8 cellular contexts compared by ENCODE assay signal in genomic region chr1:27831568-27832410, GRCh38. TPM values are rescaled to one million over a fixed set of nuclear protein-coding genes. Genes with fewer than 3 reads are reported as not detected.
DNase-seq lines count a peak whose midpoint lies in the region; ATAC-seq and TF ChIP-seq lines count a peak whose summit lies in the region.

No MANE protein-coding gene starts in this region.

- no peaks in the 10 kb centered on the region for H3K9me3 ChIP-seq in CD4-positive, alpha-beta memory T cell (ENCODE audit: control insufficient read depth in 1 of 2, low read length in 2 of 2)
- H3K9me3 ChIP-seq in MG63, result no peaks in the 10 kb centered on the region

- peaks cover 47% of the 10 kb centered on the region for H3K4me1 ChIP-seq in CD4-positive, alpha-beta memory T cell (ENCODE audit: insufficient read depth, low read length)

- H3K4me3 ChIP-seq in CD4-positive, alpha-beta memory T cell (ENCODE audit: low read length in 2 of 2), result peak overlapping the region; percentile 76 to 84
- H3K4me3 ChIP-seq in MG63, result peak overlapping the region; percentile 90

- CTCF ChIA-PET in CD4-positive, alpha-beta memory T cell (lab: Charles Lee; ENCODE audit: partially characterized antibody), result interaction anchor here (2.0 kb wide), 1 partner anchor 162 kb away, joined by 5 read pairs; no protein-coding TSS in a partner anchor

- H3K27me3 Mint-ChIP-seq in CD4-positive, alpha-beta memory T cell, result no peaks in the 10 kb centered on the region
- H3K27me3 Mint-ChIP-seq in effector memory CD8-positive, alpha-beta T cell, result no peaks in the 10 kb centered on the region
- no peaks in the 10 kb centered on the region for H3K27me3 Mint-ChIP-seq in nephron progenitor cell (ENCODE audit: low read depth, poor library complexity)

- H3K36me3 ChIP-seq in CD4-positive, alpha-beta memory T cell (ENCODE audit: insufficient read depth, low read length), result peaks cover 34% of the 10 kb centered on the region
- peaks cover 39% of the 10 kb centered on the region for H3K36me3 ChIP-seq in MG63

- intact Hi-C loops in CD4-positive, alpha-beta memory T cell (cut with micrococcal nuclease), result loop anchor here (2.0 kb wide), 1 partner anchor 161 kb away; no protein-coding TSS in a partner anchor

- H3K9me3 Mint-ChIP-seq in CD4-positive, alpha-beta memory T cell, result no peaks in the 10 kb centered on the region
- no peaks in the 10 kb centered on the region for H3K9me3 Mint-ChIP-seq in effector memory CD8-positive, alpha-beta T cell
- H3K9me3 Mint-ChIP-seq in nephron progenitor cell, result no peaks in the 10 kb centered on the region

- peak overlapping the region; percentile 73 for H3K27ac ChIP-seq in CD4-positive, alpha-beta memory T cell (ENCODE audit: low read depth, low read length)

- no peak for ATAC-seq in effector memory CD8-positive, alpha-beta T cell (replicated peaks)
- ATAC-seq in GM21576 (IDR thresholded peaks at IDR 0.05; ENCODE audit: unreplicated experiment) (no peak), HG03469 (IDR thresholded peaks at IDR 0.05; ENCODE audit: unreplicated experiment) (no peak)

- no peak for TF ChIP-seq CTCF in nephron progenitor cell (IDR thresholded peaks at IDR 0.05)

- H3K27me3 ChIP-seq in CD4-positive, alpha-beta memory T cell (ENCODE audit: insufficient read depth, low read length), result no peaks in the 10 kb centered on the region
- H3K27me3 ChIP-seq in MG63, result no peaks in the 10 kb centered on the region

- DNase-seq in CD4-positive, alpha-beta memory T cell, result no peak
- DNase-seq in MG63 (no peak), nephron progenitor cell (no peak), activated gamma-delta T cell treated with Interleukin-2 at 50 U/mL for 16 hours (no peak), anterior cingulate cortex (lab: John Stamatoyannopoulos, UW) (no peak)
- DNase-seq in effector memory CD8-positive, alpha-beta T cell, result no peak

- H3K27ac Mint-ChIP-seq in CD4-positive, alpha-beta memory T cell, result peak overlapping the region; percentile 91 to 97 (median 93)
- H3K27ac Mint-ChIP-seq in effector memory CD8-positive, alpha-beta T cell, result peak overlapping the region; percentile 97 to 98
- H3K27ac Mint-ChIP-seq in nephron progenitor cell, result peak overlapping the region; percentile 99

- peaks cover 0 to 47% of the 10 kb centered on the region in 2 donors for H3K36me3 Mint-ChIP-seq in CD4-positive, alpha-beta memory T cell
- H3K36me3 Mint-ChIP-seq in effector memory CD8-positive, alpha-beta T cell (ENCODE audit: insufficient read depth), result peaks cover 28% of the 10 kb centered on the region
- H3K36me3 Mint-ChIP-seq in nephron progenitor cell (ENCODE audit: low read depth), result peaks cover 10% of the 10 kb centered on the region

- H3K4me3 Mint-ChIP-seq in CD4-positive, alpha-beta memory T cell, result peak overlapping the region; percentile 93 to 97 (median 94)
- peak overlapping the region; percentile 97 for H3K4me3 Mint-ChIP-seq in effector memory CD8-positive, alpha-beta T cell
- peak overlapping the region; percentile 95 for H3K4me3 Mint-ChIP-seq in nephron progenitor cell

- POLR2A ChIA-PET in CD4-positive, alpha-beta memory T cell (lab: Charles Lee; ENCODE audit: partially characterized antibody), result interaction anchor here (1.4 to 3.5 kb wide), 5 partner anchors 59 to 1350 kb away, joined by 4 to 30 read pairs (median 9); partner anchors contain the start of genes ATP5IF1, IFI6, SRSF4 and STX12

- peaks cover 22 to 50% (median 32%) of the 10 kb centered on the region in 4 donors for H3K4me1 Mint-ChIP-seq in CD4-positive, alpha-beta memory T cell
- H3K4me1 Mint-ChIP-seq in effector memory CD8-positive, alpha-beta T cell (ENCODE audit: low read depth in 2 of 2), result peaks cover 15 to 25% of the 10 kb centered on the region in 2 donors
- H3K4me1 Mint-ChIP-seq in nephron progenitor cell, result peaks cover 17% of the 10 kb centered on the region

RNA-seq across cellular contexts. Expression of gene PPP1R8, which starts 1.2 kb away (rescaled TPM):
- 10 to 100 TPM; 40.8 to 45.8 TPM for total RNA-seq in CD4-positive, alpha-beta memory T cell
- 10 to 100 TPM; 27.8 to 39.2 TPM for polyA plus RNA-seq in CD4-positive, alpha-beta memory T cell
- total RNA-seq in MG63 (2014; rRNA removed; shearing (Covaris generic); ENCODE audit: low replicate concordance), result 68.6 and 72.5 TPM in 2 replicates

RNA-seq across cellular contexts. Expression of gene THEMIS2, which starts 40.6 kb away (rescaled TPM):
- 10 to 100 TPM; 60.5 to 64.8 TPM for total RNA-seq in CD4-positive, alpha-beta memory T cell
- polyA plus RNA-seq in CD4-positive, alpha-beta memory T cell, result 10 to 100 TPM; 39.3 to 68.5 TPM
- 8.9 and 9.0 TPM in 2 replicates for total RNA-seq in MG63 (2014; rRNA removed; shearing (Covaris generic); ENCODE audit: low replicate concordance)

RNA-seq across cellular contexts. Expression of gene STX12, which starts 58.8 kb away (rescaled TPM):
- 10 to 100 TPM; 25.2 to 27.5 TPM for total RNA-seq in CD4-positive, alpha-beta memory T cell
- 10 to 100 TPM; 13.7 to 17.8 TPM for polyA plus RNA-seq in CD4-positive, alpha-beta memory T cell
- total RNA-seq in MG63 (2014; rRNA removed; shearing (Covaris generic); ENCODE audit: low replicate concordance), result 18.9 and 24.0 TPM in 2 replicates
